9 cellular contexts compared by ENCODE assay signal in the genomic region with DNA sequence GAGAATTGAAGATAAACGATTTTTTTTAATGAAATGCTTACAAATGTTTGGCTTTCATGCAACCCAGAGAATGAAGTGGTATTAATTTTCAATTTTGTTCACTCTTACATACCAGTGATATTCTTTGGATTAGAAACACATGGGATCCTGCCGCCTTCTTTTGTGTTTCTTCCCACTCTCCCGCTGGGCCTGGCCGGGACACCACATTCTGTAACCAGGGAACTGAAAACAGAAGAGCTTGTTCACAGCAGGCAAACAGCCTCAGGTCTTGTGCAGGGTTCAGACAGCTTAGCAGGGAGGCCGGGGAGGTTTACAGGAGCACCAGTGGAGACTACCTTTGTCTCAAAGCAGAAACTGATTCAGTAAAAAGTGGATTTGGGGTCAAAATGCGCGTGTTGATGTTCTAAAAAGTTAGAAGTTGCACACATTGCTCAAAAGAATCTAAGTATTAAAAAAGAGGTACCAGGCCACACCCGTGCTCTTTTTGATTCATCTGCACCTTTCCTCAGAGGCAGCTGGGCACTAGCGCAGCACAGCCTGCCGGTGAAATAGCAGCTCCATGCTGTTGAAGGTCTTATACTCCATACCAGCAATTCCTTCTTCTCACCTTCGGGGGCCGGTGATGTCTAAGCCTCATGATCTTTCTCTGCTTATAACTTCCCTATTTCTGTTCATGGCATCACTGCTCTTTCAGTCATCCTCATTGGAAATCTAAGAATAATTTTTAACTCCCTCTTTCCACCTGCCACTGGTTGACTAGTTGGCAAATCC.
DNase-seq lines count a peak whose midpoint lies in the region; ATAC-seq and TF ChIP-seq lines count a peak whose summit lies in the region.
"Had no signal": no experiment of that assay in that cellular context is flagged by ENCODE, and none has a peak within 500 bp of the region (broad histone marks: within the 10 kb centered on the region; RNA-seq: fewer than 3 reads in every experiment).

No MANE protein-coding gene starts in this region.

- TF ChIP-seq POLR2A in prostate gland (IDR thresholded peaks at IDR 0.05) (no peak), erythroblast (IDR thresholded peaks at IDR 0.05; ENCODE audit: low read length) (no peak)

- H3K4me3 ChIP-seq in RWPE2 (ENCODE audit: severe bottlenecking), result no peak overlapping the region
- no peak overlapping the region for H3K4me3 ChIP-seq in esophagus (ENCODE audit: low read depth in 1 of 2, low read length in 2 of 2)
- H3K4me3 ChIP-seq in prostate gland, result no peak overlapping the region

- 50 to 76% methylated on average over 12 of the region's 12 CpGs for WGBS in esophagus, 2 donors
- WGBS in prostate gland, result 65% methylated on average over 12 of the region's 12 CpGs

- no peaks in the 10 kb centered on the region for H3K4me1 ChIP-seq in RWPE2 (ENCODE audit: insufficient read depth, poor library complexity, severe bottlenecking)
- no peaks in the 10 kb centered on the region for H3K4me1 ChIP-seq in esophagus (ENCODE audit: control insufficient read depth in 2 of 2, insufficient read depth in 2 of 2, low read length in 1 of 2)
- no peaks in the 10 kb centered on the region for H3K4me1 ChIP-seq in prostate gland (replicated peaks)

- TF ChIP-seq CTCF in RWPE2 (IDR thresholded peaks at IDR 0.05; ENCODE audit: poor library complexity, severe bottlenecking) (peak; percentile 11), prostate gland (IDR thresholded peaks at IDR 0.05) (no peak)

- H3K27me3 ChIP-seq in RWPE2 (ENCODE audit: insufficient read depth, poor library complexity, severe bottlenecking) (no peaks in the 10 kb centered on the region), esophagus (ENCODE audit: control insufficient read depth in 1 of 2, insufficient read depth in 2 of 2, low read length in 2 of 2) (no peaks in the 10 kb centered on the region), prostate gland (replicated peaks; ENCODE audit: insufficient read depth) (no peaks in the 10 kb centered on the region)

- H3K27ac ChIP-seq in RWPE2 (ENCODE audit: poor library complexity, severe bottlenecking) (no peak overlapping the region), esophagus (ENCODE audit: low read depth in 2 of 2, low read length in 1 of 2) (peak overlapping the region; percentile 1 to 27), prostate gland (peak overlapping the region; percentile 24 to 62)

- H3K9me3 ChIP-seq in RWPE2 (ENCODE audit: severe bottlenecking) (no peaks in the 10 kb centered on the region), esophagus (ENCODE audit: control insufficient read depth in 2 of 2, insufficient read depth in 1 of 2, low read depth in 1 of 2, low read length in 1 of 2) (no peaks in the 10 kb centered on the region), prostate gland (no peaks in the 10 kb centered on the region)

- intact Hi-C loops in prostate gland (cut with DNase I), result no loop called here

- H3K36me3 ChIP-seq in RWPE2 (ENCODE audit: low read depth), result peaks cover 68% of the 10 kb centered on the region
- peaks cover 2 to 3% of the 10 kb centered on the region in 2 donors for H3K36me3 ChIP-seq in esophagus (ENCODE audit: control insufficient read depth in 2 of 2, insufficient read depth in 2 of 2, low read length in 1 of 2)
- peaks cover 0 to 13% of the 10 kb centered on the region in 2 donors for H3K36me3 ChIP-seq in prostate gland

- peak; percentile 55; the same call in 1 of the 3 replicates for ATAC-seq in RWPE2 (ENCODE audit: low read depth)

- DNase-seq in GM04504 (ENCODE audit: low read depth), result peak; percentile 58
- no peak for DNase-seq in RWPE2 (ENCODE audit: low spot score)
- no peak for DNase-seq in prostate gland (ENCODE audit: low spot score)
- DNase-seq in mesenteric fat pad (ENCODE audit: low spot score), result no peak
- no peak for DNase-seq in erythroblast (lab: John Stamatoyannopoulos, UW)
- no peak for DNase-seq in NK-92 treated with Interleukin-12 subunit alpha and Interleukin-12 subunit beta, amount 100 ng/mL, for 24 hours (lab: John Stamatoyannopoulos, UW)
- DNase-seq in NCI-H510A (lab: John Stamatoyannopoulos, UW), result no peak
- DNase-seq: activated T-cell treated with anti-CD3 and anti-CD28 coated beads for 4 hours had no signal
